ENCODE assay signal across 27 cellular contexts in genomic region chr17:51684214-51684613, GRCh38.
"Had no signal": no experiment of that assay in that cellular context is flagged by ENCODE, and none has a peak within 500 bp of the region (broad histone marks: within the 10 kb centered on the region; RNA-seq: fewer than 3 reads in every experiment).

No MANE protein-coding gene starts in this region.

- H3K9ac ChIP-seq: neural progenitor cell, parathyroid adenoma had no signal

- H3K27ac Mint-ChIP-seq: neural progenitor cell; progenitor cell of endocrine pancreas; stimulated activated effector memory CD8-positive, alpha-beta T cell treated with anti-CD3 and anti-CD28 coated beads, Interleukin-12 subunit alpha, Interleukin-12 subunit beta, amount 100 ng/mL, for 72 hours; stimulated activated naive B cell treated with anti-CD40 and anti-IgM and Interleukin-4, amounts not matched to agents 10 μg/mL and 1 μg/mL and 100 μg/mL, for 72 hours; stimulated activated naive CD8-positive, alpha-beta T cell treated with anti-CD3 and anti-CD28 coated beads, Interleukin-15, Interleukin-2, amounts not matched to agents 100 ng/mL and 50 ng/mL, for 24 hours had no signal

- H2AFZ ChIP-seq: neural progenitor cell, parathyroid adenoma had no signal

- H3K27me3 ChIP-seq: neural progenitor cell, ovary, right lobe of liver, sigmoid colon, thyroid gland, tibial nerve, upper lobe of left lung, vagina had no signal

- H3K4me1 Mint-ChIP-seq: neural progenitor cell; stimulated activated effector memory CD8-positive, alpha-beta T cell treated with anti-CD3 and anti-CD28 coated beads, Interleukin-12 subunit alpha, Interleukin-12 subunit beta, amount 100 ng/mL, for 72 hours; stimulated activated naive B cell treated with anti-CD40 and anti-IgM and Interleukin-4, amounts not matched to agents 10 μg/mL and 1 μg/mL and 100 μg/mL, for 72 hours had no signal

- H3K4me1 ChIP-seq: neural progenitor cell, parathyroid adenoma, psoas muscle, right lobe of liver, sigmoid colon, stomach, thyroid gland, tibial nerve, upper lobe of left lung, vagina had no signal

- DNase-seq: occipital lobe; ovary; posterior cingulate gyrus; psoas muscle; right cardiac atrium; right lobe of liver; sigmoid colon; small intestine; stimulated activated CD4-positive, alpha-beta T cell treated with anti-CD3 and anti-CD28 coated beads, Interleukin-15, amount 100 ng/mL, for 24 hours; stimulated activated CD4-positive, alpha-beta T cell treated with anti-CD3 and anti-CD28 coated beads, Interleukin-2, amount 100 ng/mL, for 24 hours; stimulated activated CD4-positive, alpha-beta T cell treated with anti-CD3 and anti-CD28 coated beads, Interleukin-2, amount 100 ng/mL, for 48 hours; stimulated activated CD4-positive, alpha-beta T cell treated with anti-CD3 and anti-CD28 coated beads, Interleukin-4, amount 100 ng/mL, for 24 hours; stimulated activated naive B cell treated with anti-CD40 and anti-IgM and Interleukin-4, amounts not matched to agents 10 μg/mL and 1 μg/mL and 100 μg/mL, for 72 hours; stimulated activated naive CD4-positive, alpha-beta T cell treated with Interleukin-2 at 50 U/mL for 16 hours; stomach; thyroid gland; trophoblast cell; upper lobe of left lung had no signal

- H3K36me3 ChIP-seq: neural progenitor cell, ovary, right lobe of liver, sigmoid colon, stomach, thoracic aorta, thyroid gland, tibial nerve, upper lobe of left lung, vagina had no signal

- H3K9me3 Mint-ChIP-seq: nephron; neural progenitor cell; stimulated activated naive CD8-positive, alpha-beta T cell treated with anti-CD3 and anti-CD28 coated beads, Interleukin-15, Interleukin-2, amounts not matched to agents 100 ng/mL and 50 ng/mL, for 24 hours had no signal

- ATAC-seq: psoas muscle; right cardiac atrium; right lobe of liver; stimulated activated effector memory CD8-positive, alpha-beta T cell treated with anti-CD3 and anti-CD28 coated beads, Interleukin-12 subunit alpha, Interleukin-12 subunit beta, amount 100 ng/mL, for 72 hours; stimulated activated naive B cell treated with anti-CD40 and anti-IgM and Interleukin-4, amounts not matched to agents 10 μg/mL and 1 μg/mL and 100 μg/mL, for 72 hours had no signal

- H3K9me3 ChIP-seq: ovary, psoas muscle, right lobe of liver, sigmoid colon, stomach, thoracic aorta, thyroid gland, tibial nerve, upper lobe of left lung, vagina had no signal

- H3K36me3 Mint-ChIP-seq: neural progenitor cell; stimulated activated effector memory CD8-positive, alpha-beta T cell treated with anti-CD3 and anti-CD28 coated beads, Interleukin-12 subunit alpha, Interleukin-12 subunit beta, amount 100 ng/mL, for 72 hours; stimulated activated naive B cell treated with anti-CD40 and anti-IgM and Interleukin-4, amounts not matched to agents 10 μg/mL and 1 μg/mL and 100 μg/mL, for 72 hours had no signal

- H3K4me2 ChIP-seq: neural progenitor cell had no signal

- H3K27ac ChIP-seq: neural progenitor cell, ovary, parathyroid adenoma, psoas muscle, right lobe of liver, sigmoid colon, stomach, thoracic aorta, thyroid gland, tibial nerve, upper lobe of left lung, vagina had no signal

- H3K4me3 Mint-ChIP-seq: nephron; neural progenitor cell; stimulated activated effector memory CD8-positive, alpha-beta T cell treated with anti-CD3 and anti-CD28 coated beads, Interleukin-12 subunit alpha, Interleukin-12 subunit beta, amount 100 ng/mL, for 72 hours; stimulated activated naive B cell treated with anti-CD40 and anti-IgM and Interleukin-4, amounts not matched to agents 10 μg/mL and 1 μg/mL and 100 μg/mL, for 72 hours; stimulated activated naive CD8-positive, alpha-beta T cell treated with anti-CD3 and anti-CD28 coated beads, Interleukin-15, Interleukin-2, amounts not matched to agents 100 ng/mL and 50 ng/mL, for 24 hours had no signal

- H3K27me3 Mint-ChIP-seq: stimulated activated naive B cell treated with anti-CD40 and anti-IgM and Interleukin-4, amounts not matched to agents 10 μg/mL and 1 μg/mL and 100 μg/mL, for 72 hours; stimulated activated naive CD8-positive, alpha-beta T cell treated with anti-CD3 and anti-CD28 coated beads, Interleukin-15, Interleukin-2, amounts not matched to agents 100 ng/mL and 50 ng/mL, for 24 hours had no signal

- H3K4me3 ChIP-seq: neural progenitor cell, ovary, psoas muscle, right lobe of liver, sigmoid colon, stomach, thoracic aorta, thyroid gland, tibial nerve, upper lobe of left lung, vagina had no signal

- H3K79me2 ChIP-seq: parathyroid adenoma had no signal
